In genomic region chr14:24013654-24014514, GRCh38 we compare ENCODE assay signal across 1 cellular context.
TF ChIP-seq lines count a peak whose summit lies in the region.

No MANE protein-coding gene starts in this region.

TF ChIP-seq in SK-N-SH treated with all-trans-retinoic acid at 6 μM for 48 hours, 23 proteins besides CTCF, POLR2A, EP300 and RAD21 (continued from another document):
- TF ChIP-seq, protein P1, sequence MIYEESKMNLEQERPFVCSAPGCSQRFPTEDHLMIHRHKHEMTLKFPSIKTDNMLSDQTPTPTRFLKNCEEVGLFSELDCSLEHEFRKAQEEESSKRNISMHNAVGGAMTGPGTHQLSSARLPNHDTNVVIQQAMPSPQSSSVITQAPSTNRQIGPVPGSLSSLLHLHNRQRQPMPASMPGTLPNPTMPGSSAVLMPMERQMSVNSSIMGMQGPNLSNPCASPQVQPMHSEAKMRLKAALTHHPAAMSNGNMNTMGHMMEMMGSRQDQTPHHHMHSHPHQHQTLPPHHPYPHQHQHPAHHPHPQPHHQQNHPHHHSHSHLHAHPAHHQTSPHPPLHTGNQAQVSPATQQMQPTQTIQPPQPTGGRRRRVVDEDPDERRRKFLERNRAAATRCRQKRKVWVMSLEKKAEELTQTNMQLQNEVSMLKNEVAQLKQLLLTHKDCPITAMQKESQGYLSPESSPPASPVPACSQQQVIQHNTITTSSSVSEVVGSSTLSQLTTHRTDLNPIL (CRISPR knock-in tag; IDR thresholded peaks at IDR 0.05; ENCODE audit: low read depth), result no peak
